10 cellular contexts compared by ENCODE assay signal in genomic region chr10:851891-852290, GRCh38.
DNase-seq lines count a peak whose midpoint lies in the region; ATAC-seq and TF ChIP-seq lines count a peak whose summit lies in the region.
"Had no signal": no experiment of that assay in that cellular context is flagged by ENCODE, and none has a peak within 500 bp of the region (broad histone marks: within the 10 kb centered on the region; RNA-seq: fewer than 3 reads in every experiment).

No MANE protein-coding gene starts in this region.

- no peak overlapping the region for H3K4me2 ChIP-seq in hepatocyte

- H3K79me2 ChIP-seq in hepatocyte, result peaks cover 84% of the 10 kb centered on the region

- no peaks in the 10 kb centered on the region for H3K9me3 ChIP-seq in hepatocyte (ENCODE audit: low read depth)

- DNase-seq in germinal center (ENCODE audit: low spot score), result peak; percentile 42
- DNase-seq in hepatocyte (ENCODE audit: low spot score), result no peak
- no peak for DNase-seq in left colon
- DNase-seq in anterior cingulate cortex (lab: John Stamatoyannopoulos, UW), result no peak
- DNase-seq in NCI-H2081 (lab: John Stamatoyannopoulos, UW), result no peak
- DNase-seq: NCI-H446 treated with DMSO at 0.1 percent for 48 hours had no signal

- H3K36me3 ChIP-seq in hepatocyte (replicated peaks; ENCODE audit: insufficient read depth, low read depth), result no peaks in the 10 kb centered on the region

- intact Hi-C loops in left colon (cut with DNase I, micrococcal nuclease), result no loop called here

- H3K27ac ChIP-seq in hepatocyte, result no peak overlapping the region

- ATAC-seq in GM18858 (IDR thresholded peaks at IDR 0.05; ENCODE audit: unreplicated experiment) (peak; percentile 82), GM21529 (IDR thresholded peaks at IDR 0.05; ENCODE audit: unreplicated experiment) (peak; percentile 96), HG03457 (IDR thresholded peaks at IDR 0.05; ENCODE audit: unreplicated experiment) (peak; percentile 75), left colon (no peak)

- H3K27me3 ChIP-seq in hepatocyte, result no peaks in the 10 kb centered on the region

- H4K20me1 ChIP-seq in hepatocyte (ENCODE audit: insufficient read depth, poor library complexity, severe bottlenecking), result peaks cover 17% of the 10 kb centered on the region

- WGBS in hepatocyte (ENCODE audit: low lambda C conversion rate, missing lambda C conversion rate), result over 99% methylated on average over 5 of the region's 5 CpGs

- no peak overlapping the region for H3K4me3 ChIP-seq in hepatocyte
- H3K4me3 ChIP-seq: lung had no signal

- no peak for TF ChIP-seq CTCF in hepatocyte (IDR thresholded peaks at IDR 0.05; ENCODE audit: poor library complexity)

- no peak overlapping the region for H2AFZ ChIP-seq in hepatocyte

- peaks cover 8% of the 10 kb centered on the region for H3K4me1 ChIP-seq in hepatocyte (ENCODE audit: insufficient read depth)

- H3K9me2 ChIP-seq in hepatocyte (replicated peaks; ENCODE audit: insufficient read depth), result no peaks in the 10 kb centered on the region
